In genomic region chr12:121918679-121919038, GRCh38 we compare ENCODE assay signal across 8 cellular contexts.
DNase-seq lines count a peak whose midpoint lies in the region; ATAC-seq and TF ChIP-seq lines count a peak whose summit lies in the region.

No MANE protein-coding gene starts in this region.

- peak overlapping the region; percentile 51 to 58 for H3K4me3 ChIP-seq in neutrophil (ENCODE audit: low read depth in 1 of 2, low read length in 1 of 2)

- H3K27me3 ChIP-seq in neutrophil: no peaks in the 10 kb centered on the region

- H3K36me3 ChIP-seq in neutrophil: peaks cover 45% of the 10 kb centered on the region

- H3K4me1 ChIP-seq in neutrophil (ENCODE audit: control insufficient read depth in 1 of 2, insufficient read depth in 1 of 2, low read depth in 1 of 2, low read length in 1 of 2): peaks cover 11 to 12% of the 10 kb centered on the region in 2 experiments

- peak; percentile 10 for ATAC-seq in GM18861 (IDR thresholded peaks at IDR 0.05; ENCODE audit: unreplicated experiment)
- peak; percentile 17 for ATAC-seq in HG03159 (IDR thresholded peaks at IDR 0.05; ENCODE audit: unreplicated experiment)
- ATAC-seq in central memory CD8-positive, alpha-beta T cell (replicated peaks; ENCODE audit: extremely low read depth, poor library complexity, severe bottlenecking): peak; percentile 10

- no peaks in the 10 kb centered on the region for H3K9me3 ChIP-seq in neutrophil

- peaks cover 18% of the 10 kb centered on the region for H3K36me3 Mint-ChIP-seq in central memory CD8-positive, alpha-beta T cell (ENCODE audit: insufficient read depth)

- no peak for DNase-seq in central memory CD8-positive, alpha-beta T cell (ENCODE audit: low spot score in 2 of 2)
- DNase-seq in NCI-H2029 (lab: John Stamatoyannopoulos, UW) (no peak), NCI-H2227 treated with DMSO at 0.1 percent for 48 hours (lab: John Stamatoyannopoulos, UW) (no peak)
- DNase-seq in activated naive CD4-positive, alpha-beta T cell treated with anti-CD3 and anti-CD28 coated beads, Interleukin-2, amount 50 U/mL, for 16 hours: no peak
- no peak for DNase-seq in stimulated activated CD4-positive, alpha-beta T cell treated with anti-CD3 and anti-CD28 coated beads, Interleukin-2, amount 100 ng/mL, for 24 hours

- H3K4me3 Mint-ChIP-seq in central memory CD8-positive, alpha-beta T cell: peak overlapping the region; percentile 65

- no peaks in the 10 kb centered on the region for H3K27me3 Mint-ChIP-seq in central memory CD8-positive, alpha-beta T cell

- H3K27ac Mint-ChIP-seq in central memory CD8-positive, alpha-beta T cell (ENCODE audit: low read depth): peak overlapping the region; percentile 91

- TF ChIP-seq CTCF in neutrophil (IDR thresholded peaks at IDR 0.05): no peak

- no peaks in the 10 kb centered on the region for H3K9me3 Mint-ChIP-seq in central memory CD8-positive, alpha-beta T cell

- peak overlapping the region; percentile 62 for H3K27ac ChIP-seq in neutrophil

- H3K4me1 Mint-ChIP-seq in central memory CD8-positive, alpha-beta T cell: peaks cover 18% of the 10 kb centered on the region
